Comparison of ENCODE assay signal across 11 cellular contexts in the genomic region with DNA sequence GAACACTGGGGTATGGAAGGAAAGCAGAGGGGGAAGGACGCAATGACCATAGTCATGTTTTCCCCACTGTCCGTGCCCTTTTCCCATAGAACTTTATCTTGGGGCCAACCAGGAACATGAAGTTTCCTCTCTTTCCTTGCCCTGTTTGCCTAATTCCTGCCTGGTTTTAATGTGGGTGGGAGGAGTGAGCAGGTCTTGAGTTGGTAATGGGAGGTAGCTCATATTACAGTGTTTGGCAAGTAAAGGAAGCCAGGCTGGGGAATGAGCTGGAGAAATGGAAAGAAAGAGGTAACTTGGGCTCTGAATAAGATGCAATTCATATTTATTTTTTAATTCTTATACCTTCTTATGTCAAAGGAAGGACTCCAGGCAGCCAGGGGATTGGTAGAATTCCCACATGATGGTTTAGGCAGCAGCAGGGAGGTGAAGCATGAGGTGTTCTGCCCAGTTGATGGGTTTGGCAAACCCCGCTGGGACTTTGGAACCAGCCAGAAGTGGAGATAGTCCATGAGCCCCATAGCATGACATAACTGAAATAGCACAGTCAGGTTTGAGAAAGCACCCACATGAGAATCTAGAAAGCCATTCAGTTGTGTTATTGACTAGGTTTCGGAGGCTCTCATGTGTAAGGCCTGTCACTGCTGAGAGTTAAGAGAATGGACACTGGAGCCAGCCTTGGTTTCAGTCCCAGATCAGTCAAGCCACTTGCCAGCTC.
DNase-seq lines count a peak whose midpoint lies in the region; ATAC-seq and TF ChIP-seq lines count a peak whose summit lies in the region.
"Had no signal": no experiment of that assay in that cellular context is flagged by ENCODE, and none has a peak within 500 bp of the region (broad histone marks: within the 10 kb centered on the region; RNA-seq: fewer than 3 reads in every experiment).

No MANE protein-coding gene starts in this region.

- H3K27ac ChIP-seq in HEK293 (ENCODE audit: extremely low read depth, low read depth, low read length), result no peak overlapping the region
- H3K27ac ChIP-seq: WERI-Rb-1 had no signal

- intact Hi-C loops in Caco-2 (cut with micrococcal nuclease; ENCODE audit: unreplicated experiment), result no loop called here

- peaks cover 7% of the 10 kb centered on the region for H3K9me3 Mint-ChIP-seq in Caco-2 (ENCODE audit: unreplicated experiment)

- H3K4me3 ChIP-seq in Caco-2 (ENCODE audit: low read depth, low read length), result no peak overlapping the region
- no peak overlapping the region for H3K4me3 ChIP-seq in HEK293 (ENCODE audit: low read depth, low read length)

- H3K36me3 ChIP-seq in Caco-2 (ENCODE audit: control insufficient read depth, insufficient read depth, low read length), result no peaks in the 10 kb centered on the region; the same call in none of the 2 replicates
- peaks cover 0 to 89% of the 10 kb centered on the region in 2 experiments; a peak in 1 of 3 replicates for H3K36me3 ChIP-seq in HEK293 (ENCODE audit: control insufficient read depth in 2 of 2, insufficient read depth in 1 of 2, low read length in 2 of 2)

- no peak for DNase-seq in Caco-2
- DNase-seq in 8988T, result no peak
- no peak for DNase-seq in activated CD4-positive, alpha-beta T cell treated with anti-CD3 and anti-CD28 coated beads for 4 hours
- DNase-seq in glomerular visceral epithelial cell (ENCODE audit: extremely low spot score), result no peak
- DNase-seq in NCI-H1048 (lab: John Stamatoyannopoulos, UW), result no peak
- DNase-seq: Karpas-422, WERI-Rb-1 had no signal

- H3K27ac Mint-ChIP-seq in Caco-2 (ENCODE audit: unreplicated experiment), result peak overlapping the region; percentile 61

- POLR2A ChIA-PET in Caco-2 (lab: Charles Lee) (interaction anchor here (0.6 kb wide), 1 partner anchor 244 kb away, joined by 16 read pairs; a partner anchor contains a TSS), HEK293 (lab: Yijun Ruan, JAX) (interaction anchor here (0.6 kb wide), 1 partner anchor 332 kb away, joined by 3 read pairs; no protein-coding TSS in a partner anchor)

- H3K9me3 ChIP-seq in Caco-2 (no peaks in the 10 kb centered on the region), HEK293 (ENCODE audit: control insufficient read depth, insufficient read depth, low read depth, low read length) (no peaks in the 10 kb centered on the region)

- CTCF ChIA-PET in Caco-2 (lab: Charles Lee), result no interaction called here
- CTCF ChIA-PET in HEK293 (lab: Yijun Ruan, JAX), result interaction anchor here (0.9 kb wide), 1 partner anchor 15 kb away, joined by 5 read pairs; no protein-coding TSS in a partner anchor

- no peaks in the 10 kb centered on the region for H3K4me1 Mint-ChIP-seq in Caco-2 (ENCODE audit: low read depth, unreplicated experiment)

- H3K27me3 ChIP-seq in Caco-2 (replicated peaks; ENCODE audit: control insufficient read depth, insufficient read depth, low read length), result no peaks in the 10 kb centered on the region

- H3K27me3 Mint-ChIP-seq in Caco-2 (ENCODE audit: insufficient read depth, unreplicated experiment), result no peaks in the 10 kb centered on the region

- no peak for TF ChIP-seq CTCF in Caco-2 (IDR thresholded peaks at IDR 0.05; ENCODE audit: insufficient read depth in 1 of 2, low read depth in 1 of 2, low read length in 1 of 2, severe bottlenecking in 1 of 2, unreplicated experiment in 1 of 2)
- TF ChIP-seq CTCF in HEK293 (tag by site-specific recombination; IDR thresholded peaks at IDR 0.05), result no peak

- H3K36me3 Mint-ChIP-seq in Caco-2 (ENCODE audit: insufficient read depth, unreplicated experiment), result peaks cover 31% of the 10 kb centered on the region

- H3K4me3 Mint-ChIP-seq in Caco-2 (ENCODE audit: unreplicated experiment), result no peak overlapping the region

- ATAC-seq in GM19035 (IDR thresholded peaks at IDR 0.05; ENCODE audit: unreplicated experiment) (peak; percentile 73), HG03460 (IDR thresholded peaks at IDR 0.05; ENCODE audit: unreplicated experiment) (peak; percentile 63)
- ATAC-seq: HCT116 had no signal

- BruUV-seq in Caco-2 (replicated peaks; lab: Mats Ljungman, UMichigan), result no TSS peak

- peaks cover 8% of the 10 kb centered on the region for H3K4me1 ChIP-seq in Caco-2
- H3K4me1 ChIP-seq in HEK293 (ENCODE audit: control insufficient read depth, insufficient read depth, low read length), result no peaks in the 10 kb centered on the region

TF ChIP-seq in HEK293, 187 proteins besides CTCF, POLR2A, EP300 and RAD21:
- TF ChIP-seq RBAK (tag by site-specific recombination; IDR thresholded peaks at IDR 0.05), result no peak
- TF ChIP-seq, protein P1, sequence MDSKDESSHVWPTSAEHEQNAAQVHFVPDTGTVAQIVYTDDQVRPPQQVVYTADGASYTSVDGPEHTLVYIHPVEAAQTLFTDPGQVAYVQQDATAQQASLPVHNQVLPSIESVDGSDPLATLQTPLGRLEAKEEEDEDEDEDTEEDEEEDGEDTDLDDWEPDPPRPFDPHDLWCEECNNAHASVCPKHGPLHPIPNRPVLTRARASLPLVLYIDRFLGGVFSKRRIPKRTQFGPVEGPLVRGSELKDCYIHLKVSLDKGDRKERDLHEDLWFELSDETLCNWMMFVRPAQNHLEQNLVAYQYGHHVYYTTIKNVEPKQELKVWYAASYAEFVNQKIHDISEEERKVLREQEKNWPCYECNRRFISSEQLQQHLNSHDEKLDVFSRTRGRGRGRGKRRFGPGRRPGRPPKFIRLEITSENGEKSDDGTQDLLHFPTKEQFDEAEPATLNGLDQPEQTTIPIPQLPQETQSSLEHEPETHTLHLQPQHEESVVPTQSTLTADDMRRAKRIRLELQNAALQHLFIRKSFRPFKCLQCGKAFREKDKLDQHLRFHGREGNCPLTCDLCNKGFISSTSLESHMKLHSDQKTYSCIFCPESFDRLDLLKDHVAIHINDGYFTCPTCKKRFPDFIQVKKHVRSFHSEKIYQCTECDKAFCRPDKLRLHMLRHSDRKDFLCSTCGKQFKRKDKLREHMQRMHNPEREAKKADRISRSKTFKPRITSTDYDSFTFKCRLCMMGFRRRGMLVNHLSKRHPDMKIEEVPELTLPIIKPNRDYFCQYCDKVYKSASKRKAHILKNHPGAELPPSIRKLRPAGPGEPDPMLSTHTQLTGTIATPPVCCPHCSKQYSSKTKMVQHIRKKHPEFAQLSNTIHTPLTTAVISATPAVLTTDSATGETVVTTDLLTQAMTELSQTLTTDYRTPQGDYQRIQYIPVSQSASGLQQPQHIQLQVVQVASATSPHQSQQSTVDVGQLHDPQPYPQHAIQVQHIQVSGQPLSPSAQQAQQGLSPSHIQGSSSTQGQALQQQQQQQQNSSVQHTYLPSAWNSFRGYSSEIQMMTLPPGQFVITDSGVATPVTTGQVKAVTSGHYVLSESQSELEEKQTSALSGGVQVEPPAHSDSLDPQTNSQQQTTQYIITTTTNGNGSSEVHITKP (tag by site-specific recombination; IDR thresholded peaks at IDR 0.05), result peak; percentile 54
